20 cellular contexts compared by ENCODE assay signal in the genomic region with DNA sequence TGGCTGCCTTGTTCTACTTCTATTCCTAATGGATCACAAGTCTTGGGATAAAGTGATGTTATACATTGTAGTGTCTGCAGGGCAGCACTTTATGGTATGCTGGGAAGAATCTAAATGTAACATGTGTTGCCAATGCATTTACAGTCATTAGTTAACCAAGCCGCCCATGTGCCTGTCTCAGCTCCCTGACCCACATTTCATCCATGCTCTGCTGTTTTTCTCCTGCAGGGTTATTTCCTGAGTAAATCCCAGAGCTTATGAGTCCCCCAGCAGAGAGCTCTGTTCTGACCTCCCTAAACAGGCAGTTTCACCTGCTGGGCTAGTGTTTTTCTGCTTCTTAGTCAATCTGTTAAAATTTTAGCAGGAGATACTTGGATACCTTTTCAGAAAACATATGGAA. TPM values are rescaled to one million over a fixed set of nuclear protein-coding genes. Genes with fewer than 3 reads are reported as not detected.
DNase-seq lines count a peak whose midpoint lies in the region; TF ChIP-seq lines count a peak whose summit lies in the region.
"Had no signal": no experiment of that assay in that cellular context is flagged by ENCODE, and none has a peak within 500 bp of the region (broad histone marks: within the 10 kb centered on the region; RNA-seq: fewer than 3 reads in every experiment).

No MANE protein-coding gene starts in this region.

- H3K4me3 ChIP-seq in Karpas-422 (ENCODE audit: low read length) (peak overlapping the region; percentile 52), neural cell (ENCODE audit: low read length) (no peak overlapping the region)
- H3K4me3 ChIP-seq: Peyer's patch, SJSA1, upper lobe of right lung had no signal

- peak overlapping the region; percentile 77 for H3K4me2 ChIP-seq in Karpas-422 (ENCODE audit: low read depth, low read length, poor library complexity, severe bottlenecking)
- H3K4me2 ChIP-seq in neural cell (ENCODE audit: low read length), result no peak overlapping the region

- peak; percentile 60 for DNase-seq in DMS 273 (lab: John Stamatoyannopoulos, UW; ENCODE audit: unreplicated experiment)
- DNase-seq in Karpas-422, result no peak
- DNase-seq in stimulated activated CD4-positive, alpha-beta T cell treated with anti-CD3 and anti-CD28 coated beads, Interleukin-4, amount 100 ng/mL, for 1 hour, result no peak
- DNase-seq in activated CD4-positive, alpha-beta T cell treated with anti-CD3 and anti-CD28 coated beads, Interleukin-2, amount 50 U/mL, for 48 hours, result no peak
- DNase-seq in activated T-cell treated with anti-CD3 and anti-CD28 coated beads, Interleukin-2, amount 50 U/mL, for 1 hour, result no peak
- no peak for DNase-seq in cortex of kidney (lab: John Stamatoyannopoulos, UW)
- DNase-seq: activated naive CD8-positive, alpha-beta T cell treated with anti-CD3 and anti-CD28 coated beads for 36 hours; mesenchymal stem cell; naive B cell; NCI-H2081 treated with DMSO at 0.1 percent for 48 hours; NCI-H748 treated with DMSO at 0.1 percent for 48 hours; Peyer's patch; posterior cingulate gyrus; upper lobe of right lung had no signal

- peaks cover 15% of the 10 kb centered on the region for H3K27me3 Mint-ChIP-seq in brain

- H3K79me2 ChIP-seq in Karpas-422 (ENCODE audit: low read length) (no peaks in the 10 kb centered on the region), neural cell (replicated peaks; ENCODE audit: insufficient read depth, low read length) (no peaks in the 10 kb centered on the region)

- peak overlapping the region in 3 of 5 experiments; percentile 6 to 65 (median 49) for H3K27ac Mint-ChIP-seq in brain
- H3K27ac Mint-ChIP-seq: activated naive CD8-positive, alpha-beta T cell treated with anti-CD3 and anti-CD28 coated beads for 36 hours; B cell; naive B cell; stimulated activated naive CD8-positive, alpha-beta T cell treated with anti-CD3 and anti-CD28 coated beads, Interleukin-15, Interleukin-2, amounts not matched to agents 100 ng/mL and 50 ng/mL, for 24 hours; T-helper 2 cell treated with Interferon-gamma antibody and Interleukin-4, amounts not matched to agents 5 μg/mL and 100 μg/mL, for 36 hours had no signal

- H3K4me3 Mint-ChIP-seq in brain, result peak overlapping the region in 3 of 5 experiments; percentile 5 to 78 (median 20)
- H3K4me3 Mint-ChIP-seq: activated naive CD8-positive, alpha-beta T cell treated with anti-CD3 and anti-CD28 coated beads for 36 hours; B cell; stimulated activated naive CD8-positive, alpha-beta T cell treated with anti-CD3 and anti-CD28 coated beads, Interleukin-15, Interleukin-2, amounts not matched to agents 100 ng/mL and 50 ng/mL, for 24 hours; T-helper 2 cell treated with Interferon-gamma antibody and Interleukin-4, amounts not matched to agents 5 μg/mL and 100 μg/mL, for 36 hours had no signal

- no peaks in the 10 kb centered on the region for H3K27me3 ChIP-seq in Karpas-422 (ENCODE audit: low read length)
- no peaks in the 10 kb centered on the region for H3K27me3 ChIP-seq in neural cell (ENCODE audit: insufficient read depth, low read depth, low read length)
- H3K27me3 ChIP-seq: Peyer's patch, SJSA1, upper lobe of right lung had no signal

- H3K9me3 ChIP-seq in Karpas-422 (ENCODE audit: low read length) (no peaks in the 10 kb centered on the region), neural cell (ENCODE audit: low read length) (no peaks in the 10 kb centered on the region)
- H3K9me3 ChIP-seq: Peyer's patch, SJSA1, upper lobe of right lung had no signal

- peaks cover 59% of the 10 kb centered on the region for H3K4me1 ChIP-seq in Karpas-422 (ENCODE audit: low read length)

- H3F3A ChIP-seq in neural cell (ENCODE audit: insufficient read depth, low read length, poor library complexity, severe bottlenecking), result no peaks in the 10 kb centered on the region

- H3K4me1 Mint-ChIP-seq in brain, result peaks cover 22% of the 10 kb centered on the region

- H3K9me2 ChIP-seq in Karpas-422 (replicated peaks; ENCODE audit: insufficient read depth, low read length) (no peaks in the 10 kb centered on the region), neural cell (ENCODE audit: insufficient read depth, low read length) (no peaks in the 10 kb centered on the region)

- H2AFZ ChIP-seq in Karpas-422 (ENCODE audit: low read length) (peak overlapping the region; percentile 24; the same call in 1 of the 2 replicates), neural cell (ENCODE audit: low read depth, low read length) (no peak overlapping the region)

- H3K27ac ChIP-seq in Karpas-422 (ENCODE audit: low read length) (peak overlapping the region; percentile 68), neural cell (ENCODE audit: low read length) (no peak overlapping the region)
- H3K27ac ChIP-seq: Peyer's patch, SJSA1, upper lobe of right lung had no signal

- H3K9ac ChIP-seq in Karpas-422 (ENCODE audit: low read length) (peak overlapping the region; percentile 36), neural cell (ENCODE audit: low read length) (no peak overlapping the region)

- H4K20me1 ChIP-seq in Karpas-422 (ENCODE audit: insufficient read depth, low read depth, low read length) (no peaks in the 10 kb centered on the region), neural cell (ENCODE audit: insufficient read depth) (no peaks in the 10 kb centered on the region)

- H3K9me3 Mint-ChIP-seq in brain, result no peaks in the 10 kb centered on the region
- H3K9me3 Mint-ChIP-seq: activated naive CD8-positive, alpha-beta T cell treated with anti-CD3 and anti-CD28 coated beads for 36 hours; naive B cell; stimulated activated naive CD8-positive, alpha-beta T cell treated with anti-CD3 and anti-CD28 coated beads, Interleukin-15, Interleukin-2, amounts not matched to agents 100 ng/mL and 50 ng/mL, for 24 hours; T-helper 2 cell treated with Interferon-gamma antibody and Interleukin-4, amounts not matched to agents 5 μg/mL and 100 μg/mL, for 36 hours had no signal

- no peaks in the 10 kb centered on the region for H3K36me3 Mint-ChIP-seq in brain
- H3K36me3 Mint-ChIP-seq: activated naive CD8-positive, alpha-beta T cell treated with anti-CD3 and anti-CD28 coated beads for 36 hours; naive B cell had no signal

- TF ChIP-seq CTCF in brain (conservative IDR thresholded peaks at IDR 0.05), result no peak
- no peak for TF ChIP-seq CTCF in neural cell (IDR thresholded peaks at IDR 0.05; ENCODE audit: poor library complexity, severe bottlenecking)

- TF ChIP-seq RAD21 in neural cell (conservative IDR thresholded peaks at IDR 0.05), result no peak

- H3K36me3 ChIP-seq in Karpas-422 (ENCODE audit: insufficient read depth, low read length) (no peaks in the 10 kb centered on the region), neural cell (ENCODE audit: insufficient read depth, low read length) (no peaks in the 10 kb centered on the region)
- H3K36me3 ChIP-seq: Peyer's patch, SJSA1, upper lobe of right lung had no signal

- TF ChIP-seq EP300 in neural cell (conservative IDR thresholded peaks at IDR 0.05; ENCODE audit: poor library complexity, severe bottlenecking), result no peak

TF ChIP-seq in neural cell, 6 proteins besides CTCF, POLR2A, EP300 and RAD21:
- no peak for TF ChIP-seq POLR2AphosphoS5 (IDR thresholded peaks at IDR 0.05)
- TF ChIP-seq, protein P1, sequence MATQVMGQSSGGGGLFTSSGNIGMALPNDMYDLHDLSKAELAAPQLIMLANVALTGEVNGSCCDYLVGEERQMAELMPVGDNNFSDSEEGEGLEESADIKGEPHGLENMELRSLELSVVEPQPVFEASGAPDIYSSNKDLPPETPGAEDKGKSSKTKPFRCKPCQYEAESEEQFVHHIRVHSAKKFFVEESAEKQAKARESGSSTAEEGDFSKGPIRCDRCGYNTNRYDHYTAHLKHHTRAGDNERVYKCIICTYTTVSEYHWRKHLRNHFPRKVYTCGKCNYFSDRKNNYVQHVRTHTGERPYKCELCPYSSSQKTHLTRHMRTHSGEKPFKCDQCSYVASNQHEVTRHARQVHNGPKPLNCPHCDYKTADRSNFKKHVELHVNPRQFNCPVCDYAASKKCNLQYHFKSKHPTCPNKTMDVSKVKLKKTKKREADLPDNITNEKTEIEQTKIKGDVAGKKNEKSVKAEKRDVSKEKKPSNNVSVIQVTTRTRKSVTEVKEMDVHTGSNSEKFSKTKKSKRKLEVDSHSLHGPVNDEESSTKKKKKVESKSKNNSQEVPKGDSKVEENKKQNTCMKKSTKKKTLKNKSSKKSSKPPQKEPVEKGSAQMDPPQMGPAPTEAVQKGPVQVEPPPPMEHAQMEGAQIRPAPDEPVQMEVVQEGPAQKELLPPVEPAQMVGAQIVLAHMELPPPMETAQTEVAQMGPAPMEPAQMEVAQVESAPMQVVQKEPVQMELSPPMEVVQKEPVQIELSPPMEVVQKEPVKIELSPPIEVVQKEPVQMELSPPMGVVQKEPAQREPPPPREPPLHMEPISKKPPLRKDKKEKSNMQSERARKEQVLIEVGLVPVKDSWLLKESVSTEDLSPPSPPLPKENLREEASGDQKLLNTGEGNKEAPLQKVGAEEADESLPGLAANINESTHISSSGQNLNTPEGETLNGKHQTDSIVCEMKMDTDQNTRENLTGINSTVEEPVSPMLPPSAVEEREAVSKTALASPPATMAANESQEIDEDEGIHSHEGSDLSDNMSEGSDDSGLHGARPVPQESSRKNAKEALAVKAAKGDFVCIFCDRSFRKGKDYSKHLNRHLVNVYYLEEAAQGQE (IDR thresholded peaks at IDR 0.05; ENCODE audit: borderline replicate concordance), result peak; percentile 41
- TF ChIP-seq EZH2 (IDR thresholded peaks at IDR 0.05; ENCODE audit: borderline replicate concordance, insufficient read depth, low read length, poor library complexity, severe bottlenecking), result no peak

RNA-seq across cellular contexts. Expression of a gene that starts 4.4 kb away (rescaled TPM):
- total RNA-seq in Karpas-422 (2014; rRNA removed; shearing (Covaris generic); ENCODE audit: low replicate concordance), result 3.2 and 5.0 TPM in 2 replicates
- 11.4 TPM for polyA plus RNA-seq in brain (ENCODE audit: insufficient read depth, low read depth, low replicate concordance)
- 20.3 and 20.6 TPM in 2 replicates for polyA plus RNA-seq in neural cell
- polyA minus RNA-seq in neural cell, result 66.5 and 73.4 TPM in 2 replicates
